Comparison of ENCODE assay signal across 25 cellular contexts in genomic region chr9:118640836-118641557, GRCh38.
DNase-seq lines count a peak whose midpoint lies in the region; ATAC-seq and TF ChIP-seq lines count a peak whose summit lies in the region.
"Had no signal": no experiment of that assay in that cellular context is flagged by ENCODE, and none has a peak within 500 bp of the region (broad histone marks: within the 10 kb centered on the region; RNA-seq: fewer than 3 reads in every experiment).

No MANE protein-coding gene starts in this region.

- no peaks in the 10 kb centered on the region for H3K27me3 ChIP-seq in breast epithelium
- no peaks in the 10 kb centered on the region for H3K27me3 ChIP-seq in effector memory CD4-positive, alpha-beta T cell (replicated peaks; ENCODE audit: control insufficient read depth, insufficient read depth, low read length, poor library complexity, severe bottlenecking)
- H3K27me3 ChIP-seq: gastrocnemius medialis, neural progenitor cell, transverse colon had no signal

- BruUV-seq in MCF 10A (replicated peaks; lab: Mats Ljungman, UMichigan) = no TSS peak

- no peaks in the 10 kb centered on the region for H3K36me3 ChIP-seq in breast epithelium
- no peaks in the 10 kb centered on the region for H3K36me3 ChIP-seq in effector memory CD4-positive, alpha-beta T cell (ENCODE audit: control insufficient read depth, insufficient read depth, low read length)
- H3K36me3 ChIP-seq: gastrocnemius medialis, neural progenitor cell, transverse colon had no signal

- H3K36me3 Mint-ChIP-seq in MCF 10A (ENCODE audit: insufficient read depth, unreplicated experiment) = no peaks in the 10 kb centered on the region
- H3K36me3 Mint-ChIP-seq: activated CD8-positive, alpha-beta memory T cell treated with anti-CD3 and anti-CD28 coated beads, Interleukin-2, amount 10 ng/mL, durations not matched to agents 7 days and 5 days; IgD-negative memory B cell; neural progenitor cell; T-cell had no signal

- CTCF ChIA-PET in MCF 10A (lab: Yijun Ruan, JAX) = interaction anchor here (0.6 to 0.7 kb wide), 3 partner anchors 355 to 497 kb away, joined by 4 to 5 read pairs (median 4); no protein-coding TSS in a partner anchor

- H3K9me3 Mint-ChIP-seq in MCF 10A (ENCODE audit: unreplicated experiment) = peaks cover 18% of the 10 kb centered on the region

- no peak overlapping the region for H3K27ac Mint-ChIP-seq in MCF 10A (ENCODE audit: low read depth, unreplicated experiment)
- H3K27ac Mint-ChIP-seq: activated CD8-positive, alpha-beta memory T cell treated with anti-CD3 and anti-CD28 coated beads, Interleukin-2, amount 10 ng/mL, durations not matched to agents 7 days and 5 days; activated T-helper 17 cell treated with anti-CD3 and anti-CD28 coated beads, Interleukin-2, amount 50 U/mL, for 72 hours; IgD-negative memory B cell; neural progenitor cell; stimulated activated naive CD8-positive, alpha-beta T cell treated with anti-CD3 and anti-CD28 coated beads, Interleukin-15, amount 100 ng/mL, for 72 hours; T-cell had no signal

- H3K9me3 ChIP-seq in breast epithelium = peaks cover 0 to 3% of the 10 kb centered on the region in 2 donors
- no peaks in the 10 kb centered on the region for H3K9me3 ChIP-seq in effector memory CD4-positive, alpha-beta T cell (ENCODE audit: control insufficient read depth, low read length)
- H3K9me3 ChIP-seq: gastrocnemius medialis had no signal

- DNase-seq in MCF 10A (ENCODE audit: unreplicated experiment) = peak; percentile 21
- no peak for DNase-seq in breast epithelium (ENCODE audit: low spot score in 2 of 2)
- peak; percentile 80 for DNase-seq in amniotic epithelial cell (ENCODE audit: low read depth)
- DNase-seq in iris pigment epithelial cell (ENCODE audit: low read depth) = peak; percentile 29
- no peak for DNase-seq in SKM-1 (lab: John Stamatoyannopoulos, UW; ENCODE audit: unreplicated experiment)
- no peak for DNase-seq in effector memory CD4-positive, alpha-beta T cell
- DNase-seq: activated CD4-positive, alpha-beta T cell treated with anti-CD3 and anti-CD28 coated beads for 48 hours; activated CD8-positive, alpha-beta memory T cell treated with anti-CD3 and anti-CD28 coated beads, Interleukin-2, amount 10 ng/mL, durations not matched to agents 7 days and 5 days; dorsolateral prefrontal cortex; gastrocnemius medialis; left colon; MV-4-11; NCI-H1694; NCI-H82; SIG-M5; stimulated activated CD4-positive, alpha-beta T cell treated with anti-CD3 and anti-CD28 coated beads, Interleukin-4, amount 100 ng/mL, for 24 hours; stimulated activated naive CD8-positive, alpha-beta T cell treated with anti-CD3 and anti-CD28 coated beads, Interleukin-15, amount 100 ng/mL, for 72 hours; T-cell; transverse colon had no signal

- H3K4me3 ChIP-seq in breast epithelium = no peak overlapping the region
- no peak overlapping the region for H3K4me3 ChIP-seq in effector memory CD4-positive, alpha-beta T cell (ENCODE audit: insufficient read depth, low read depth, low read length, poor library complexity, severe bottlenecking)
- H3K4me3 ChIP-seq: dorsolateral prefrontal cortex, gastrocnemius medialis, neural progenitor cell, transverse colon had no signal

- H3K27ac ChIP-seq in breast epithelium = no peak overlapping the region
- no peak overlapping the region for H3K27ac ChIP-seq in effector memory CD4-positive, alpha-beta T cell (ENCODE audit: insufficient read depth, low read length, poor library complexity, severe bottlenecking)
- H3K27ac ChIP-seq: 22Rv1, dorsolateral prefrontal cortex, gastrocnemius medialis, neural progenitor cell, transverse colon had no signal

- intact Hi-C loops in MCF 10A (cut with micrococcal nuclease) (no loop called here), breast epithelium (cut with DNase I; ENCODE audit: low total_unique reads) (no loop called here)

- H3K4me3 Mint-ChIP-seq in MCF 10A (ENCODE audit: unreplicated experiment) = no peak overlapping the region
- H3K4me3 Mint-ChIP-seq: activated CD8-positive, alpha-beta memory T cell treated with anti-CD3 and anti-CD28 coated beads, Interleukin-2, amount 10 ng/mL, durations not matched to agents 7 days and 5 days; activated T-helper 17 cell treated with anti-CD3 and anti-CD28 coated beads, Interleukin-2, amount 50 U/mL, for 72 hours; IgD-negative memory B cell; neural progenitor cell; stimulated activated naive CD8-positive, alpha-beta T cell treated with anti-CD3 and anti-CD28 coated beads, Interleukin-15, amount 100 ng/mL, for 72 hours; T-cell had no signal

- TF ChIP-seq CTCF in MCF 10A (IDR thresholded peaks at IDR 0.05; ENCODE audit: unreplicated experiment) (no peak), breast epithelium (IDR thresholded peaks at IDR 0.05) (no peak)

- TF ChIP-seq POLR2A in breast epithelium (IDR thresholded peaks at IDR 0.05) = no peak

- H3K27me3 Mint-ChIP-seq in MCF 10A (ENCODE audit: insufficient read depth, unreplicated experiment) = no peaks in the 10 kb centered on the region
- H3K27me3 Mint-ChIP-seq: activated CD8-positive, alpha-beta memory T cell treated with anti-CD3 and anti-CD28 coated beads, Interleukin-2, amount 10 ng/mL, durations not matched to agents 7 days and 5 days; activated T-helper 17 cell treated with anti-CD3 and anti-CD28 coated beads, Interleukin-2, amount 50 U/mL, for 72 hours; IgD-negative memory B cell; stimulated activated naive CD8-positive, alpha-beta T cell treated with anti-CD3 and anti-CD28 coated beads, Interleukin-15, amount 100 ng/mL, for 72 hours; T-cell had no signal

- ATAC-seq in HG02981 (IDR thresholded peaks at IDR 0.05; ENCODE audit: unreplicated experiment) (no peak), HG02852 (IDR thresholded peaks at IDR 0.05; ENCODE audit: unreplicated experiment) (no peak)
- ATAC-seq: activated CD8-positive, alpha-beta memory T cell treated with anti-CD3 and anti-CD28 coated beads, Interleukin-2, amount 10 ng/mL, durations not matched to agents 7 days and 5 days; activated T-helper 17 cell treated with anti-CD3 and anti-CD28 coated beads, Interleukin-2, amount 50 U/mL, for 72 hours; gastrocnemius medialis; left colon; stimulated activated naive CD8-positive, alpha-beta T cell treated with anti-CD3 and anti-CD28 coated beads, Interleukin-15, amount 100 ng/mL, for 72 hours; T-cell had no signal

- H3K4me1 Mint-ChIP-seq in MCF 10A (ENCODE audit: insufficient read depth, unreplicated experiment) = peaks cover 10% of the 10 kb centered on the region
- H3K4me1 Mint-ChIP-seq: activated CD8-positive, alpha-beta memory T cell treated with anti-CD3 and anti-CD28 coated beads, Interleukin-2, amount 10 ng/mL, durations not matched to agents 7 days and 5 days; activated T-helper 17 cell treated with anti-CD3 and anti-CD28 coated beads, Interleukin-2, amount 50 U/mL, for 72 hours; IgD-negative memory B cell; stimulated activated naive CD8-positive, alpha-beta T cell treated with anti-CD3 and anti-CD28 coated beads, Interleukin-15, amount 100 ng/mL, for 72 hours; T-cell had no signal

- H3K4me1 ChIP-seq in breast epithelium = no peaks in the 10 kb centered on the region
- no peaks in the 10 kb centered on the region for H3K4me1 ChIP-seq in effector memory CD4-positive, alpha-beta T cell (ENCODE audit: control insufficient read depth, insufficient read depth, low read length, poor library complexity, severe bottlenecking)
- H3K4me1 ChIP-seq: gastrocnemius medialis, transverse colon had no signal

- POLR2A ChIA-PET in MCF 10A (lab: Yijun Ruan, JAX) = no interaction called here

Comparison
In these comparisons a context has a peak if more than half of its experiments do, and no peak if none do; other contexts are left out.
1. DNase-seq: peak in MCF 10A (single experiment), amniotic epithelial cell (single experiment) and iris pigment epithelial cell (single experiment); none in breast epithelium (0 of 2), SKM-1 (single experiment) and effector memory CD4-positive, alpha-beta T cell (0 of 3).